In genomic region chr15:63466378-63467192, GRCh38 we compare ENCODE assay signal across 1 cellular context.
TF ChIP-seq lines count a peak whose summit lies in the region.

No MANE protein-coding gene starts in this region.

TF ChIP-seq in HepG2, 621 proteins besides CTCF, POLR2A, EP300 and RAD21 (continued from another document and continues in another):
- TF ChIP-seq KMT2B (CRISPR knock-in tag; IDR thresholded peaks at IDR 0.05): peak; percentile 75; the same call in 1 of the 2 replicates
- TF ChIP-seq ZNF280D (CRISPR knock-in tag; IDR thresholded peaks at IDR 0.05): no peak
- no peak for TF ChIP-seq ZNF740 (CRISPR knock-in tag; IDR thresholded peaks at IDR 0.05)
- no peak for TF ChIP-seq HOXA7 (CRISPR knock-in tag; IDR thresholded peaks at IDR 0.05)
- no peak for TF ChIP-seq FOXP1 (IDR thresholded peaks at IDR 0.05)
- peak; percentile 61 for TF ChIP-seq FOXP1 (CRISPR knock-in tag; IDR thresholded peaks at IDR 0.05)
- TF ChIP-seq SUZ12 (IDR thresholded peaks at IDR 0.05; ENCODE audit: low read depth, low read length): no peak
- TF ChIP-seq HNF4A (CRISPR knock-in tag; IDR thresholded peaks at IDR 0.05): no peak
- TF ChIP-seq NR2F1 (CRISPR knock-in tag; IDR thresholded peaks at IDR 0.05): no peak
- 0 out of 2 replicates have a peak, but pooled peaks have one; percentile 53 for TF ChIP-seq ISL2 (CRISPR knock-in tag; IDR thresholded peaks at IDR 0.05)
- TF ChIP-seq ZEB1 (IDR thresholded peaks at IDR 0.05; ENCODE audit: insufficient replicate concordance, low read depth): no peak
- 0 out of 2 replicates have a peak, but pooled peaks have one; percentile 62 for TF ChIP-seq PITX1 (CRISPR knock-in tag; IDR thresholded peaks at IDR 0.05)
- TF ChIP-seq ZNF446 (CRISPR knock-in tag; IDR thresholded peaks at IDR 0.05): 0 out of 2 replicates have a peak, but pooled peaks have one; percentile 39
- 0 out of 2 replicates have a peak, but pooled peaks have one; percentile 34 for TF ChIP-seq GMEB1 (CRISPR knock-in tag; IDR thresholded peaks at IDR 0.05; ENCODE audit: borderline replicate concordance)
- peak; percentile 61; the same call in 1 of the 2 replicates for TF ChIP-seq ZNF292 (CRISPR knock-in tag; IDR thresholded peaks at IDR 0.05; ENCODE audit: borderline replicate concordance, low read depth)
- no peak for TF ChIP-seq ZNF362 (CRISPR knock-in tag; IDR thresholded peaks at IDR 0.05; ENCODE audit: borderline replicate concordance)
- TF ChIP-seq SIN3B (IDR thresholded peaks at IDR 0.05; ENCODE audit: low read length): no peak
- TF ChIP-seq ZNF691 (CRISPR knock-in tag; IDR thresholded peaks at IDR 0.05; ENCODE audit: borderline replicate concordance, low read depth): no peak
- no peak for TF ChIP-seq ZBTB40 (IDR thresholded peaks at IDR 0.05)
- TF ChIP-seq ZBTB40 (CRISPR knock-in tag; IDR thresholded peaks at IDR 0.05): peak; percentile 72; the same call in 1 of the 2 replicates
- no peak for TF ChIP-seq KLF13 (CRISPR knock-in tag; IDR thresholded peaks at IDR 0.05)
- TF ChIP-seq ZNF460 (CRISPR knock-in tag; IDR thresholded peaks at IDR 0.05; ENCODE audit: borderline replicate concordance): no peak
- no peak for TF ChIP-seq NFIB (CRISPR knock-in tag; IDR thresholded peaks at IDR 0.05; ENCODE audit: borderline replicate concordance)
- no peak for TF ChIP-seq HMG20B (CRISPR knock-in tag; conservative IDR thresholded peaks at IDR 0.05)
- no peak for TF ChIP-seq ZNF660 (CRISPR knock-in tag; IDR thresholded peaks at IDR 0.05; ENCODE audit: borderline replicate concordance, low read depth)
- no peak for TF ChIP-seq CREBL2 (CRISPR knock-in tag; IDR thresholded peaks at IDR 0.05; ENCODE audit: borderline replicate concordance)
- no peak for TF ChIP-seq ZNF766 (CRISPR knock-in tag; IDR thresholded peaks at IDR 0.05; ENCODE audit: borderline replicate concordance)
- no peak for TF ChIP-seq ZNF101 (CRISPR knock-in tag; IDR thresholded peaks at IDR 0.05; ENCODE audit: borderline replicate concordance, low read depth)
- TF ChIP-seq SRSF4 (IDR thresholded peaks at IDR 0.05; ENCODE audit: low read depth, low read length, poor library complexity, severe bottlenecking): no peak
- TF ChIP-seq ZNF816 (CRISPR knock-in tag; IDR thresholded peaks at IDR 0.05; ENCODE audit: borderline replicate concordance): no peak
- no peak for TF ChIP-seq ZNF629 (CRISPR knock-in tag; conservative IDR thresholded peaks at IDR 0.05)
- TF ChIP-seq MAFF (IDR thresholded peaks at IDR 0.05; ENCODE audit: low read depth, low read length): peak; percentile 67; the same call in 1 of the 2 replicates
- no peak for TF ChIP-seq ZNF567 (CRISPR knock-in tag; IDR thresholded peaks at IDR 0.05; ENCODE audit: borderline replicate concordance)
- no peak for TF ChIP-seq NR2C2 (CRISPR knock-in tag; IDR thresholded peaks at IDR 0.05; ENCODE audit: borderline replicate concordance)
- TF ChIP-seq FIP1L1 (IDR thresholded peaks at IDR 0.05; ENCODE audit: borderline replicate concordance, insufficient read depth, low read depth, low read length): no peak
- TF ChIP-seq PHF5A (CRISPR knock-in tag; IDR thresholded peaks at IDR 0.05; ENCODE audit: low read depth, unreplicated experiment): no peak
- TF ChIP-seq ZNF224 (CRISPR knock-in tag; IDR thresholded peaks at IDR 0.05): no peak
- no peak for TF ChIP-seq ZMYM2 (CRISPR knock-in tag; IDR thresholded peaks at IDR 0.05)
- TF ChIP-seq SIX1 (CRISPR knock-in tag; IDR thresholded peaks at IDR 0.05; ENCODE audit: borderline replicate concordance): peak; percentile 38; the same call in 1 of the 2 replicates
- peak; percentile 10; the same call in 1 of the 2 replicates for TF ChIP-seq ATF6 (CRISPR knock-in tag; conservative IDR thresholded peaks at IDR 0.05)
- no peak for TF ChIP-seq MXD1 (CRISPR knock-in tag; IDR thresholded peaks at IDR 0.05)
- TF ChIP-seq ZNF598 (CRISPR knock-in tag; IDR thresholded peaks at IDR 0.05; ENCODE audit: borderline replicate concordance): no peak
- peak; percentile 88 for TF ChIP-seq TFE3 (CRISPR knock-in tag; IDR thresholded peaks at IDR 0.05)
